ENCODE assay signal across 4 cellular contexts in genomic region chr2:16375981-16376380, GRCh38.
"Had no signal": no experiment of that assay in that cellular context is flagged by ENCODE, and none has a peak within 500 bp of the region (broad histone marks: within the 10 kb centered on the region; RNA-seq: fewer than 3 reads in every experiment).

No MANE protein-coding gene starts in this region.

- H3K4me3 ChIP-seq: K562 had no signal

- DNase-seq: IMR-90, KBM-7, KG1 had no signal
